In genomic region chr7:54159088-54159487, GRCh38 we compare ENCODE assay signal across 1 cellular context.
TF ChIP-seq lines count a peak whose summit lies in the region.

No MANE protein-coding gene starts in this region.

TF ChIP-seq in GM23338, 12 proteins besides CTCF, POLR2A, EP300 and RAD21 (continued from another document):
- TF ChIP-seq ZNF462 (CRISPR knock-in tag; IDR thresholded peaks at IDR 0.05) = no peak
- TF ChIP-seq ZNF114 (CRISPR knock-in tag; IDR thresholded peaks at IDR 0.05) = no peak
- no peak for TF ChIP-seq ETS1 (IDR thresholded peaks at IDR 0.05)
- TF ChIP-seq EZH2phosphoT487 (IDR thresholded peaks at IDR 0.05; ENCODE audit: unreplicated experiment) = no peak
